ENCODE assay signal across 1 cellular context in genomic region chr15:40737048-40737447, GRCh38.
A peak's percentile ranks its signal among the peaks of the same experiment; 100 is the strongest.
TF ChIP-seq lines count a peak whose summit lies in the region.

No MANE protein-coding gene starts in this region.

TF ChIP-seq in HepG2, 621 proteins besides CTCF, POLR2A, EP300 and RAD21:
- no peak for TF ChIP-seq MYNN (CRISPR knock-in tag; IDR thresholded peaks at IDR 0.05; ENCODE audit: low read depth)
- TF ChIP-seq ZNF12 (CRISPR knock-in tag; IDR thresholded peaks at IDR 0.05): no peak
- no peak for TF ChIP-seq SOX6 (IDR thresholded peaks at IDR 0.05)
- no peak for TF ChIP-seq SOX6 (CRISPR knock-in tag; IDR thresholded peaks at IDR 0.05)
- TF ChIP-seq ZNF451 (CRISPR knock-in tag; IDR thresholded peaks at IDR 0.05): no peak
- no peak for TF ChIP-seq ZNF329 (CRISPR knock-in tag; IDR thresholded peaks at IDR 0.05; ENCODE audit: low read depth)
- peak; percentile 94; the same call in 1 of the 2 replicates for TF ChIP-seq SIX1 (CRISPR knock-in tag; IDR thresholded peaks at IDR 0.05; ENCODE audit: borderline replicate concordance)
- TF ChIP-seq NR2F1 (CRISPR knock-in tag; IDR thresholded peaks at IDR 0.05): no peak
- peak; percentile 60; the same call in 1 of the 2 replicates for TF ChIP-seq SIX4 (CRISPR knock-in tag; IDR thresholded peaks at IDR 0.05)
- TF ChIP-seq PAF1 (CRISPR knock-in tag; IDR thresholded peaks at IDR 0.05): no peak
